Comparison of ENCODE assay signal across 8 cellular contexts in the genomic region with DNA sequence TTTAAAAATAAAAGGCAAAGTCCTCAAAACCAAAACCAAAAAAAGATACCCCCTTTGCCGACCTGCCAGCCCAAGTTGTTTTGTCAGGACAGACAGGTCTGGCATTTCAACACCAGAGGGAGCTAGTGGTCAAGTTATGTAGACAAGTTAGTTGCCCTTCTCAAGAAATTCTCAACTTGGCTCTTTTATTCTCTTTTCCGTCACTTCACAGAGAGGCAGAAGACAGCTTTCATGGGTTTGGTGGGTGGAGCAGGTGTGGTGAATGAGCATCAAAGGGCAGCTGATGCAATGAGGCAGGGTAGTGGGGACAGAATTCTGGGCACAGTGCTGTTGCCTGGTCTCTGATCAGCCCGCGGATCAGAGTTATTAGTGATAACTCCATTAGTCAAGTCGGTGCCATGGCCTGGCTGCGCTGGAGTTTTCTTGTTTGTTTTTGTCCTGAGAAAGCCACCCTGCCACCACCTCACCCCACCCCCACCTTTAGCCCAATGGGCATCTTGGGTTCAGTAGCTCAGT.
A peak's percentile ranks its signal among the peaks of the same experiment; 100 is the strongest.
DNase-seq lines count a peak whose midpoint lies in the region; ATAC-seq and TF ChIP-seq lines count a peak whose summit lies in the region.

No MANE protein-coding gene starts in this region.

- ATAC-seq in GM21390 (IDR thresholded peaks at IDR 0.05; ENCODE audit: unreplicated experiment) = no peak

- no peak overlapping the region for H3K9ac ChIP-seq in NT2/D1 (ENCODE audit: insufficient read length, low read depth)

- no peaks in the 10 kb centered on the region for H3K9me3 ChIP-seq in NT2/D1 (ENCODE audit: insufficient read depth, low read length)

- CTCF ChIA-PET in BJ (lab: Yijun Ruan, JAX) = interaction anchor here (0.7 to 3.1 kb wide), 34 partner anchors 9 to 657 kb away, joined by 3 to 34 read pairs (median 4); a partner anchor contains a TSS

- TF ChIP-seq CTCF in BJ (IDR thresholded peaks at IDR 0.05; ENCODE audit: insufficient read depth, low read depth, low read length) (peak; percentile 79), epithelial cell of proximal tubule (conservative IDR thresholded peaks at IDR 0.05; ENCODE audit: low read depth, low read length) (peak; percentile 84)

- H3K27me3 ChIP-seq in BJ (ENCODE audit: control insufficient read depth, insufficient read depth, low read length) = no peaks in the 10 kb centered on the region
- no peaks in the 10 kb centered on the region for H3K27me3 ChIP-seq in NT2/D1 (ENCODE audit: insufficient read depth, insufficient read length)

- DNase-seq in BJ (ENCODE audit: low read depth) (no peak), HCEC 1CT (peak; percentile 73), NT2/D1 (ENCODE audit: low read depth, low spot score) (peak; percentile 80), epithelial cell of proximal tubule (ENCODE audit: low read depth) (no peak), mucosa of gallbladder (ENCODE audit: low spot score) (peak; percentile 70)
- peak; percentile 3 to 18 (median 7) for DNase-seq in activated CD8-positive, alpha-beta memory T cell treated with anti-CD3 and anti-CD28 coated beads for 48 hours (ENCODE audit: low read depth in 2 of 3, low spot score in 2 of 3)
- DNase-seq in stimulated activated naive CD4-positive, alpha-beta T cell (lab: John Stamatoyannopoulos, UW) = peak; percentile 11 to 72 (median 36)

- H3K36me3 ChIP-seq in BJ (ENCODE audit: control insufficient read depth, insufficient read depth, low read length) = no peaks in the 10 kb centered on the region
- H3K36me3 ChIP-seq in NT2/D1 (ENCODE audit: insufficient read depth, insufficient read length, low read length) = no peaks in the 10 kb centered on the region

- no peaks in the 10 kb centered on the region for H3K4me1 ChIP-seq in NT2/D1 (ENCODE audit: insufficient read depth, insufficient read length)

- POLR2A ChIA-PET in BJ (lab: Charles Lee) = no interaction called here

- H3K4me3 ChIP-seq in BJ (ENCODE audit: low read depth, low read length) (no peak overlapping the region), NT2/D1 (ENCODE audit: insufficient read length, low read depth) (no peak overlapping the region), epithelial cell of proximal tubule (ENCODE audit: low read depth, low read length) (no peak overlapping the region)

Comparison
In these comparisons a context has a peak if more than half of its experiments do, and no peak if none do; other contexts are left out.
1. DNase-seq: peak in HCEC 1CT (single experiment), NT2/D1 (single experiment), activated CD8-positive, alpha-beta memory T cell treated with anti-CD3 and anti-CD28 coated beads for 48 hours (3 of 3), mucosa of gallbladder (single experiment) and stimulated activated naive CD4-positive, alpha-beta T cell (6 of 6); none in BJ (single experiment) and epithelial cell of proximal tubule (single experiment).